In genomic region chr1:188723332-188724020, GRCh38 we compare ENCODE assay signal across 1 cellular context.
TF ChIP-seq lines count a peak whose summit lies in the region.

No MANE protein-coding gene starts in this region.

TF ChIP-seq in SK-N-SH, 30 proteins besides CTCF, POLR2A, EP300 and RAD21 (continued from another document):
- TF ChIP-seq FOXM1 (IDR thresholded peaks at IDR 0.05; ENCODE audit: low read depth) (no peak), YY1 (IDR thresholded peaks at IDR 0.05; ENCODE audit: low read depth) (no peak), TEAD4 (IDR thresholded peaks at IDR 0.05; ENCODE audit: borderline replicate concordance, insufficient read depth) (peak; percentile 76), FOSL2 (IDR thresholded peaks at IDR 0.05; ENCODE audit: borderline replicate concordance, low read depth) (peak; percentile 75), POLR2AphosphoS5 (IDR thresholded peaks at IDR 0.05; ENCODE audit: low read depth, low read length) (peak; percentile 21; the same call in 1 of the 2 replicates), CHD2 (IDR thresholded peaks at IDR 0.05; ENCODE audit: low read length, partially characterized antibody) (no peak)
- TF ChIP-seq, protein P1, sequence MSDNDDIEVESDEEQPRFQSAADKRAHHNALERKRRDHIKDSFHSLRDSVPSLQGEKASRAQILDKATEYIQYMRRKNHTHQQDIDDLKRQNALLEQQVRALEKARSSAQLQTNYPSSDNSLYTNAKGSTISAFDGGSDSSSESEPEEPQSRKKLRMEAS (IDR thresholded peaks at IDR 0.05; ENCODE audit: low read depth) = no peak
- TF ChIP-seq, protein P2, sequence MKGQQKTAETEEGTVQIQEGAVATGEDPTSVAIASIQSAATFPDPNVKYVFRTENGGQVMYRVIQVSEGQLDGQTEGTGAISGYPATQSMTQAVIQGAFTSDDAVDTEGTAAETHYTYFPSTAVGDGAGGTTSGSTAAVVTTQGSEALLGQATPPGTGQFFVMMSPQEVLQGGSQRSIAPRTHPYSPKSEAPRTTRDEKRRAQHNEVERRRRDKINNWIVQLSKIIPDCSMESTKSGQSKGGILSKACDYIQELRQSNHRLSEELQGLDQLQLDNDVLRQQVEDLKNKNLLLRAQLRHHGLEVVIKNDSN (IDR thresholded peaks at IDR 0.05; ENCODE audit: borderline replicate concordance, low read depth) = no peak
